Comparison of ENCODE assay signal across 21 cellular contexts in genomic region chr16:47506800-47507199, GRCh38. TPM values are rescaled to one million over a fixed set of nuclear protein-coding genes. Genes with fewer than 3 reads are reported as not detected.
DNase-seq lines count a peak whose midpoint lies in the region; ATAC-seq, FAIRE-seq and TF ChIP-seq lines count a peak whose summit lies in the region.
"Had no signal": no experiment of that assay in that cellular context is flagged by ENCODE, and none has a peak within 500 bp of the region (broad histone marks: within the 10 kb centered on the region; RNA-seq: fewer than 3 reads in every experiment).

No MANE protein-coding gene starts in this region.

- FAIRE-seq in pancreas (lab: Jason Lieb, UNC) = no peak

- peak overlapping the region in 3 of 8 donors; percentile 32 to 59 (median 47) for H3K4me3 Mint-ChIP-seq in naive B cell

- ATAC-seq in HG03108 (IDR thresholded peaks at IDR 0.05; ENCODE audit: unreplicated experiment) (peak; percentile 48), naive B cell (ENCODE audit: low read depth in 2 of 2) (peak; percentile 23 to 42), pancreas (no peak), heart right ventricle (no peak), left lobe of liver (no peak)
- ATAC-seq: Panc1, Right ventricle myocardium inferior had no signal

- H3K9me3 Mint-ChIP-seq in naive B cell = peaks cover 0 to 2% (median 0%) of the 10 kb centered on the region in 7 donors

- H3K27me3 Mint-ChIP-seq in naive B cell = no peaks in the 10 kb centered on the region

- H3K4me1 Mint-ChIP-seq in naive B cell = peaks cover 5 to 24% (median 7%) of the 10 kb centered on the region in 3 donors

- H3K4me1 ChIP-seq in BLaER1 (peaks cover 30% of the 10 kb centered on the region), pancreas (no peaks in the 10 kb centered on the region), heart right ventricle (no peaks in the 10 kb centered on the region)

- no peak overlapping the region; the same call in 1 of the 2 replicates for H3K9ac ChIP-seq in BLaER1
- H3K9ac ChIP-seq: GM23248, KMS-11 had no signal

- H3K4me2 ChIP-seq in BLaER1 = peak overlapping the region; percentile 78
- H3K4me2 ChIP-seq: KMS-11 had no signal

- TF ChIP-seq CTCF in epithelial cell of proximal tubule (conservative IDR thresholded peaks at IDR 0.05; ENCODE audit: low read depth, low read length) (no peak), pancreas (IDR thresholded peaks at IDR 0.05) (no peak), heart right ventricle (IDR thresholded peaks at IDR 0.05) (no peak)

- H3K27ac Mint-ChIP-seq in naive B cell = peak overlapping the region in 5 of 6 donors; percentile 24 to 81 (median 38)

- intact Hi-C loops in pancreas (cut with DNase I) = no loop called here
- intact Hi-C loops in heart right ventricle (cut with DNase I) = no loop called here

- H3K27me3 ChIP-seq in BLaER1 (no peaks in the 10 kb centered on the region), pancreas (no peaks in the 10 kb centered on the region), heart right ventricle (no peaks in the 10 kb centered on the region)

- no peaks in the 10 kb centered on the region for H4K20me1 ChIP-seq in BLaER1

- no peaks in the 10 kb centered on the region for H3K9me3 ChIP-seq in BLaER1
- H3K9me3 ChIP-seq in pancreas = no peaks in the 10 kb centered on the region
- H3K9me3 ChIP-seq in heart right ventricle = no peaks in the 10 kb centered on the region

- H3K4me3 ChIP-seq in BLaER1 = no peak overlapping the region
- no peak overlapping the region for H3K4me3 ChIP-seq in epithelial cell of proximal tubule (ENCODE audit: low read depth, low read length)
- no peak overlapping the region for H3K4me3 ChIP-seq in pancreas
- no peak overlapping the region for H3K4me3 ChIP-seq in heart right ventricle
- H3K4me3 ChIP-seq: GM23248 had no signal

- 74 to 82% methylated on average over 2 of the region's 2 CpGs for WGBS in pancreas, 2 donors
- 87 to 95% methylated on average over 2 of the region's 2 CpGs for WGBS in heart right ventricle, 2 donors

- peaks cover 20 to 38% of the 10 kb centered on the region in 2 donors for H3K36me3 Mint-ChIP-seq in naive B cell

- peak; percentile 86 for DNase-seq in epithelial cell of proximal tubule (ENCODE audit: low read depth)
- no peak for DNase-seq in naive B cell
- DNase-seq in pancreas = no peak
- DNase-seq in NCI-H2171 treated with DMSO at 0.1 percent for 48 hours (lab: John Stamatoyannopoulos, UW) = no peak
- DNase-seq in heart right ventricle = no peak
- no peak for DNase-seq in left lobe of liver (ENCODE audit: low spot score)
- DNase-seq: COR-L47, DMS153, EL, GM23248, HCEC 1CT, NCI-H1048, NCI-H1436 treated with DMSO at 0.1 percent for 48 hours, NCI-H2081, NCI-H510A treated with DMSO at 0.1 percent for 48 hours, NCI-H82 had no signal

- H3K27ac ChIP-seq in BLaER1 = peak overlapping the region; percentile 70
- H3K27ac ChIP-seq in pancreas = no peak overlapping the region
- no peak overlapping the region for H3K27ac ChIP-seq in heart right ventricle
- H3K27ac ChIP-seq: GM23248, KMS-11 had no signal

- H3K36me3 ChIP-seq in BLaER1 (peaks cover 60% of the 10 kb centered on the region), pancreas (peaks cover 0 to 17% (median 0%) of the 10 kb centered on the region in 3 donors), heart right ventricle (peaks cover 0 to 87% (median 35%) of the 10 kb centered on the region in 9 donors)

RNA-seq across cellular contexts. Expression of gene PHKB, which starts 45.7 kb away (rescaled TPM):
- total RNA-seq in epithelial cell of proximal tubule (25.9 and 33.3 TPM in 2 replicates), pancreas (10 to 100 TPM; 23.3 to 46.4 (median 29.8) TPM), heart right ventricle (10 to 100 TPM; 61.2 to 76.6 (median 64.5) TPM), left lobe of liver (34.2 TPM)
- polyA plus RNA-seq in naive B cell (ENCODE audit: low read depth in 6 of 6) (10 to 100 TPM; 47.0 to 67.9 (median 56.1) TPM), pancreas (10 to 100 TPM; 13.3 to 24.6 TPM), heart right ventricle (10 to 100 TPM; 16.9 to 20.0 TPM)

RNA-seq across cellular contexts. Expression of gene ITFG1, which starts 45.9 kb away (rescaled TPM):
- total RNA-seq in epithelial cell of proximal tubule (33.4 and 50.3 TPM in 2 replicates), pancreas (10 to 100 TPM; 15.0 to 33.9 (median 21.2) TPM), heart right ventricle (10 to 100 TPM; 64.2 to 94.5 (median 75.4) TPM), left lobe of liver (27.3 TPM)
- polyA plus RNA-seq in naive B cell (ENCODE audit: low read depth in 6 of 6) (10 to 100 TPM; 18.6 to 39.0 (median 28.5) TPM), pancreas (10 to 100 TPM in 1 of 2 donors, 1 to 10 TPM in 1; 5.9 to 27.4 TPM), heart right ventricle (10 to 100 TPM; 10.1 to 28.1 TPM)

Comparison
In these comparisons a context has a peak if more than half of its experiments do, and no peak if none do; other contexts are left out.
1. ATAC-seq: peak in HG03108 (single experiment) and naive B cell (2 of 2); none in pancreas (0 of 4), heart right ventricle (0 of 8) and left lobe of liver (single experiment).